In the genomic region with DNA sequence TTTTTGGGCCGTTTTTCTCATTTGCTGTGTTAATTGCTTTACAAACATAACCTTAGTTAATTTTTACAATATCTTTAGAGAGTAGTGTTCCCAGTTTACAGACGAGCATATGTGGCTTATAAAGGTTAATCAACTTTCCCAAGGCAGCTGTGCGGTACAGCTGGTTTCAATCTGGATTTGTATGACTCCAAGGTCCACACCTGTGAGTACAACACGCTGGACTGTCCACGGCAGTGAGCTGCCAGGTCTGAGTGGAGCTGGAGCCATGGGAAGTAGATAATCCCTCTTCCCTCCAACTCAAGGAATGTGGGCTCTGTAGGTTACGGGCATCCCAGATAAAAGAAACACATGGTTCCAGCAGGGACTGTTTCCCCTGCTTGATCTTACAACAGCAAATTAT, we compare ENCODE assay signal across 31 cellular contexts.
"Had no signal": no experiment of that assay in that cellular context is flagged by ENCODE, and none has a peak within 500 bp of the region (broad histone marks: within the 10 kb centered on the region; RNA-seq: fewer than 3 reads in every experiment).

No MANE protein-coding gene starts in this region.

- H3K4me3 ChIP-seq: left ventricle myocardium inferior, lower lobe of right lung, ovary, right atrium auricular region, skin epidermis, stomach, testis, thyroid gland, transverse colon, upper lobe of left lung, vagina had no signal

- H3K9me3 Mint-ChIP-seq: naive thymus-derived CD8-positive, alpha-beta T cell; nephron had no signal

- DNase-seq: hypothalamus; immature natural killer cell; kidney; left colon; left ventricle myocardium inferior; lower lobe of right lung; mammary epithelial cell; mesenchymal stem cell; naive thymus-derived CD8-positive, alpha-beta T cell; occipital lobe; ovary; stimulated activated CD4-positive, alpha-beta T cell treated with anti-CD3 and anti-CD28 coated beads, Interleukin-12 subunit alpha, Interleukin-12 subunit beta, amount 100 ng/mL, for 4 hours; stimulated activated CD4-positive, alpha-beta T cell treated with anti-CD3 and anti-CD28 coated beads, Interleukin-15, amount 100 ng/mL, for 24 hours; stimulated activated CD4-positive, alpha-beta T cell treated with anti-CD3 and anti-CD28 coated beads, Interleukin-2, amount 100 ng/mL, for 24 hours; stimulated activated CD4-positive, alpha-beta T cell treated with anti-CD3 and anti-CD28 coated beads, Interleukin-4, amount 100 ng/mL, for 1 hour; stimulated activated naive B cell treated with anti-CD40 and anti-IgM and Interleukin-4, amounts not matched to agents 10 μg/mL and 1 μg/mL and 100 μg/mL, for 72 hours; stimulated activated naive CD8-positive, alpha-beta T cell treated with anti-CD3 and anti-CD28 coated beads, Interleukin-15, Interleukin-2, amounts not matched to agents 100 U/mL and 50 U/mL, for 24 hours; stomach; testis; thyroid gland; transverse colon; upper lobe of left lung had no signal

- H3K36me3 Mint-ChIP-seq: immature natural killer cell; naive thymus-derived CD8-positive, alpha-beta T cell; stimulated activated naive B cell treated with anti-CD40 and anti-IgM and Interleukin-4, amounts not matched to agents 10 μg/mL and 1 μg/mL and 100 μg/mL, for 72 hours had no signal

- H3K4me3 Mint-ChIP-seq: immature natural killer cell; naive thymus-derived CD8-positive, alpha-beta T cell; nephron; neural crest cell; stimulated activated naive B cell treated with anti-CD40 and anti-IgM and Interleukin-4, amounts not matched to agents 10 μg/mL and 1 μg/mL and 100 μg/mL, for 72 hours had no signal

- ATAC-seq: left colon; lower lobe of right lung; naive thymus-derived CD8-positive, alpha-beta T cell; sciatic nerve; stimulated activated naive B cell treated with anti-CD40 and anti-IgM and Interleukin-4, amounts not matched to agents 10 μg/mL and 1 μg/mL and 100 μg/mL, for 72 hours; stimulated activated naive CD8-positive, alpha-beta T cell treated with anti-CD3 and anti-CD28 coated beads, Interleukin-15, Interleukin-2, amounts not matched to agents 100 U/mL and 50 U/mL, for 24 hours had no signal

- H3K4me1 ChIP-seq: left ventricle myocardium inferior, lower lobe of right lung, stomach, testis, upper lobe of left lung had no signal

- H3K4me1 Mint-ChIP-seq: immature natural killer cell; naive thymus-derived CD8-positive, alpha-beta T cell had no signal

- H3K27me3 ChIP-seq: neutrophil, ovary, right atrium auricular region, stomach, testis, thyroid gland, transverse colon, upper lobe of left lung, vagina had no signal

- H3K9me3 ChIP-seq: lower lobe of right lung, neutrophil, ovary, right atrium auricular region, testis, thyroid gland, transverse colon, upper lobe of left lung, vagina had no signal

- H3K27ac ChIP-seq: left ventricle myocardium inferior, lower lobe of right lung, neutrophil, ovary, right atrium auricular region, skin epidermis, stomach, testis, thyroid gland, transverse colon, upper lobe of left lung, vagina had no signal

- H3K36me3 ChIP-seq: left ventricle myocardium inferior, lower lobe of right lung, neutrophil, ovary, right atrium auricular region, stomach, thyroid gland, transverse colon, upper lobe of left lung, vagina had no signal

- H3K27ac Mint-ChIP-seq: immature natural killer cell; naive thymus-derived CD8-positive, alpha-beta T cell; nephron; progenitor cell of endocrine pancreas; stimulated activated naive B cell treated with anti-CD40 and anti-IgM and Interleukin-4, amounts not matched to agents 10 μg/mL and 1 μg/mL and 100 μg/mL, for 72 hours had no signal

- FAIRE-seq: islet of Langerhans, kidney had no signal

- H3K27me3 Mint-ChIP-seq: progenitor cell of endocrine pancreas had no signal
